ENCODE assay signal across 16 cellular contexts in the genomic region with DNA sequence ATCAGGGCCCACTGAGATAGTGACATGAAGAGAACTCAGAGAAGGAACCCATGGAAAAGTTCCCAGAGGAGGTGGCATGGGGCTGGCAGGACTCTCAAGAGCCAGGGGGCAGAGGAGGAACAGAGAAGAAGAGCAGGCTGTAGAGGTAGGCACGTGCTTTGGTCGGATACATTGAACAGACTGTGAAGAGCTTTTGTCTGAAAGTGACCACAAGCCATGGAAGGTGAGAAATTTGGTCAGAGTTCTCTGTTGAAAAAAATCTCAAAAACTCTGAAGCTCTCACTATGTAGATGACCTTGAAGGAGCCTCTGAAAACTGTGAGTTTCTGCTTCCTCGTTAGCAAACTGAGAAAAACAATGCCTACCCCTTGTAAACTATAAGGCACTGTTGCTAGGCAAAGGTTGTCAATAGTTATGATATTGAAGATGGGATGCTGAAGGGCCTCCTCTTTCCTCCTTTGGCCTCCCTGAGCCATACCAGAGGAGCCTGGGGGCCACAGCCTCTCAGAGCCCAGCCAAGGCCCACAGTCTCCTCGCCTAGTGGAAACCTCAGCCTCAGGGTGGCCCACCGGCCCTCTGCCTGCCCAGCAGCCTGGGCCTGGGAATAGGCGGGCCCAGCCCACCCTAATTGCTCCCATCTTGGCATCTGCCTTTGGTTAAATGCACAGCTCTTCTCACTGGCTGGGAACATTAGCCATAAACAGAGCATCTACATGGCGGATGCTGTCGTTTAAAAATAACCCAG.
A peak's percentile ranks its signal among the peaks of the same experiment; 100 is the strongest.
DNase-seq lines count a peak whose midpoint lies in the region; ATAC-seq and TF ChIP-seq lines count a peak whose summit lies in the region.
"Had no signal": no experiment of that assay in that cellular context is flagged by ENCODE, and none has a peak within 500 bp of the region (broad histone marks: within the 10 kb centered on the region; RNA-seq: fewer than 3 reads in every experiment).

No MANE protein-coding gene starts in this region.

- H3K27me3 Mint-ChIP-seq in dendritic cell treated with granulocyte-macrophage colony-stimulating factor and Interleukin-4, amounts not matched to agents 40 ng/mL and 50 ng/mL, for 4 days = no peaks in the 10 kb centered on the region
- no peaks in the 10 kb centered on the region for H3K27me3 Mint-ChIP-seq in activated T-cell treated with anti-CD3 and anti-CD28 coated beads, Interleukin-2, amount 50 U/mL, for 72 hours (ENCODE audit: low read depth)

- no peak for TF ChIP-seq EP300 in tibial nerve (IDR thresholded peaks at IDR 0.05)

- DNase-seq in GM12865 (ENCODE audit: low read depth) (peak; percentile 48), tibial nerve (ENCODE audit: low spot score in 2 of 2) (no peak), omental fat pad (ENCODE audit: low spot score) (no peak)
- no peak for DNase-seq in activated T-cell treated with anti-CD3 and anti-CD28 coated beads, Interleukin-2, amount 50 U/mL, for 72 hours
- DNase-seq: activated T-cell treated with anti-CD3 and anti-CD28 coated beads for 4 hours, NCI-H1105 treated with DMSO at 0.1 percent for 48 hours, NCI-H2081 treated with DMSO at 0.1 percent for 48 hours, WERI-Rb-1 had no signal

- H3K27ac Mint-ChIP-seq in dendritic cell treated with granulocyte-macrophage colony-stimulating factor and Interleukin-4, amounts not matched to agents 40 ng/mL and 50 ng/mL, for 4 days = peak overlapping the region; percentile 2
- H3K27ac Mint-ChIP-seq in activated T-cell treated with anti-CD3 and anti-CD28 coated beads, Interleukin-2, amount 50 U/mL, for 72 hours = no peak overlapping the region
- H3K27ac Mint-ChIP-seq: activated CD4-positive, alpha-beta memory T cell treated with anti-CD3 and anti-CD28 coated beads for 36 hours had no signal

- WGBS in tibial nerve, 2 donors = 79 to 84% methylated on average over 8 of the region's 8 CpGs

- no peaks in the 10 kb centered on the region for H3K4me1 Mint-ChIP-seq in dendritic cell treated with granulocyte-macrophage colony-stimulating factor and Interleukin-4, amounts not matched to agents 40 ng/mL and 50 ng/mL, for 4 days (ENCODE audit: low read depth)
- H3K4me1 Mint-ChIP-seq in activated T-cell treated with anti-CD3 and anti-CD28 coated beads, Interleukin-2, amount 50 U/mL, for 72 hours (ENCODE audit: low read depth) = no peaks in the 10 kb centered on the region

- H3K36me3 Mint-ChIP-seq in dendritic cell treated with granulocyte-macrophage colony-stimulating factor and Interleukin-4, amounts not matched to agents 40 ng/mL and 50 ng/mL, for 4 days (ENCODE audit: low read depth) = no peaks in the 10 kb centered on the region
- no peaks in the 10 kb centered on the region for H3K36me3 Mint-ChIP-seq in activated T-cell treated with anti-CD3 and anti-CD28 coated beads, Interleukin-2, amount 50 U/mL, for 72 hours (ENCODE audit: insufficient read depth in 2 of 2)
- H3K36me3 Mint-ChIP-seq: activated CD4-positive, alpha-beta memory T cell treated with anti-CD3 and anti-CD28 coated beads for 36 hours had no signal

- H3K27ac ChIP-seq in tibial nerve = no peak overlapping the region
- H3K27ac ChIP-seq: A549, cardiac muscle cell, vagina, WERI-Rb-1 had no signal

- H3K9me3 Mint-ChIP-seq in dendritic cell treated with granulocyte-macrophage colony-stimulating factor and Interleukin-4, amounts not matched to agents 40 ng/mL and 50 ng/mL, for 4 days = no peaks in the 10 kb centered on the region
- H3K9me3 Mint-ChIP-seq in activated T-cell treated with anti-CD3 and anti-CD28 coated beads, Interleukin-2, amount 50 U/mL, for 72 hours = peaks cover 0 to 2% of the 10 kb centered on the region in 2 donors
- H3K9me3 Mint-ChIP-seq: activated CD4-positive, alpha-beta memory T cell treated with anti-CD3 and anti-CD28 coated beads for 36 hours had no signal

- H3K9me3 ChIP-seq in tibial nerve = peaks cover 0 to under 1% (median 0%) of the 10 kb centered on the region in 4 donors
- H3K9me3 ChIP-seq: A549, vagina had no signal

- no peak overlapping the region for H3K4me3 Mint-ChIP-seq in dendritic cell treated with granulocyte-macrophage colony-stimulating factor and Interleukin-4, amounts not matched to agents 40 ng/mL and 50 ng/mL, for 4 days
- no peak overlapping the region for H3K4me3 Mint-ChIP-seq in activated T-cell treated with anti-CD3 and anti-CD28 coated beads, Interleukin-2, amount 50 U/mL, for 72 hours
- H3K4me3 Mint-ChIP-seq: activated CD4-positive, alpha-beta memory T cell treated with anti-CD3 and anti-CD28 coated beads for 36 hours had no signal

- ATAC-seq in GM19324 (IDR thresholded peaks at IDR 0.05; ENCODE audit: low FRiP score, unreplicated experiment) = peak; percentile 45
- ATAC-seq in HG03175 (IDR thresholded peaks at IDR 0.05; ENCODE audit: unreplicated experiment) = peak; percentile 43
- ATAC-seq in HG02588 (IDR thresholded peaks at IDR 0.05; ENCODE audit: unreplicated experiment) = no peak
- ATAC-seq in omental fat pad (ENCODE audit: low FRiP score) = no peak
- no peak for ATAC-seq in activated T-cell treated with anti-CD3 and anti-CD28 coated beads, Interleukin-2, amount 50 U/mL, for 72 hours (replicated peaks in 1 of 2)

- no peaks in the 10 kb centered on the region for H3K27me3 ChIP-seq in tibial nerve
- H3K27me3 ChIP-seq: cardiac muscle cell, vagina had no signal

- TF ChIP-seq CTCF in GM12865 (IDR thresholded peaks at IDR 0.05; ENCODE audit: insufficient read depth, low read depth, low read length, missing control alignments) (no peak), tibial nerve (IDR thresholded peaks at IDR 0.05) (no peak), omental fat pad (IDR thresholded peaks at IDR 0.05) (no peak)

- intact Hi-C loops in dendritic cell treated with granulocyte-macrophage colony-stimulating factor and Interleukin-4, amounts not matched to agents 40 ng/mL and 50 ng/mL, for 4 days (cut with micrococcal nuclease) = no loop called here

- H3K4me3 ChIP-seq in GM12865 (ENCODE audit: low read depth, low read length) (no peak overlapping the region), tibial nerve (no peak overlapping the region)
- H3K4me3 ChIP-seq: A549, cardiac muscle cell, vagina had no signal

- no peak for TF ChIP-seq POLR2A in tibial nerve (IDR thresholded peaks at IDR 0.05)

- peaks cover 0 to 8% (median 0%) of the 10 kb centered on the region in 4 donors for H3K4me1 ChIP-seq in tibial nerve
- H3K4me1 ChIP-seq: A549, vagina had no signal

- no peaks in the 10 kb centered on the region for H3K36me3 ChIP-seq in tibial nerve
- H3K36me3 ChIP-seq: cardiac muscle cell, vagina, WERI-Rb-1 had no signal

Comparison
In these comparisons a context has a peak if more than half of its experiments do, and no peak if none do; other contexts are left out.
1. ATAC-seq: peak in GM19324 (single experiment) and HG03175 (single experiment); none in HG02588 (single experiment), omental fat pad (single experiment) and activated T-cell treated with anti-CD3 and anti-CD28 coated beads, Interleukin-2, amount 50 U/mL, for 72 hours (0 of 2).